Comparison of ENCODE assay signal across 8 cellular contexts in genomic region chr2:150485114-150485870, GRCh38. TPM values are rescaled to one million over a fixed set of nuclear protein-coding genes. Genes with fewer than 3 reads are reported as not detected.
DNase-seq lines count a peak whose midpoint lies in the region; ATAC-seq and TF ChIP-seq lines count a peak whose summit lies in the region.

No MANE protein-coding gene starts in this region.

- H3K9me3 Mint-ChIP-seq in activated naive CD4-positive, alpha-beta T cell treated with anti-CD3 and anti-CD28 coated beads, Interleukin-2, amount 50 U/mL, for 72 hours: no peaks in the 10 kb centered on the region
- H3K9me3 Mint-ChIP-seq in activated naive CD4-positive, alpha-beta T cell treated with anti-CD3 and anti-CD28 coated beads, Interleukin-2, amount 10 ng/mL, durations not matched to agents 7 days and 5 days: no peaks in the 10 kb centered on the region
- H3K9me3 Mint-ChIP-seq in natural killer cell: peaks cover 2 to 3% of the 10 kb centered on the region in 2 donors

- peak overlapping the region; percentile 70 for H3K9ac ChIP-seq in rectal smooth muscle tissue (ENCODE audit: low read length)

- peaks cover 0 to 9% of the 10 kb centered on the region in 2 donors for H3K36me3 Mint-ChIP-seq in activated naive CD4-positive, alpha-beta T cell treated with anti-CD3 and anti-CD28 coated beads, Interleukin-2, amount 50 U/mL, for 72 hours
- peaks cover 1% of the 10 kb centered on the region for H3K36me3 Mint-ChIP-seq in activated naive CD4-positive, alpha-beta T cell treated with anti-CD3 and anti-CD28 coated beads, Interleukin-2, amount 10 ng/mL, durations not matched to agents 7 days and 5 days
- H3K36me3 Mint-ChIP-seq in natural killer cell: no peaks in the 10 kb centered on the region

- no TSS peak for BruUV-seq in OCI-LY7 (replicated peaks; lab: Mats Ljungman, UMichigan)

- intact Hi-C loops in OCI-LY7 (cut with micrococcal nuclease; ENCODE audit: unreplicated experiment): loop anchor here (10.0 kb wide), 1 partner anchor 890 kb away; no protein-coding TSS in a partner anchor
- intact Hi-C loops in natural killer cell (cut with micrococcal nuclease): loop anchor here (5.0 kb wide), 1 partner anchor 888 kb away; no protein-coding TSS in a partner anchor

- H3K4me3 ChIP-seq in rectal smooth muscle tissue (ENCODE audit: low read length): peak overlapping the region; percentile 93
- H3K4me3 ChIP-seq in OCI-LY7 (ENCODE audit: low read depth, low read length, poor library complexity, severe bottlenecking): no peak overlapping the region

- H3K36me3 ChIP-seq in rectal smooth muscle tissue (ENCODE audit: control insufficient read depth, insufficient read depth, low read length) (no peaks in the 10 kb centered on the region), OCI-LY7 (ENCODE audit: insufficient read depth, low read length) (no peaks in the 10 kb centered on the region)

- no peaks in the 10 kb centered on the region for H3K27me3 ChIP-seq in rectal smooth muscle tissue (ENCODE audit: control insufficient read depth, insufficient read depth, low read length)

- no peaks in the 10 kb centered on the region for H3K9me3 ChIP-seq in OCI-LY7 (ENCODE audit: low read length)

- TF ChIP-seq CTCF in OCI-LY7 (conservative IDR thresholded peaks at IDR 0.05; ENCODE audit: low read length): no peak
- no peak for TF ChIP-seq CTCF in natural killer cell (IDR thresholded peaks at IDR 0.05)

- H3K9me2 ChIP-seq in OCI-LY7 (ENCODE audit: insufficient read depth, low read length): no peaks in the 10 kb centered on the region

- peaks cover 42% of the 10 kb centered on the region for H3K27me3 Mint-ChIP-seq in activated naive CD4-positive, alpha-beta T cell treated with anti-CD3 and anti-CD28 coated beads, Interleukin-2, amount 10 ng/mL, durations not matched to agents 7 days and 5 days
- H3K27me3 Mint-ChIP-seq in natural killer cell (ENCODE audit: low read depth in 2 of 2): peaks cover 23 to 34% of the 10 kb centered on the region in 2 donors

- H3K4me1 ChIP-seq in rectal smooth muscle tissue (ENCODE audit: control insufficient read depth, insufficient read depth, low read length) (peaks cover 19% of the 10 kb centered on the region), OCI-LY7 (ENCODE audit: insufficient read depth, low read length, poor library complexity, severe bottlenecking) (no peaks in the 10 kb centered on the region)

- H3K79me2 ChIP-seq in OCI-LY7 (ENCODE audit: insufficient read depth, low read depth, low read length): no peaks in the 10 kb centered on the region

- no peaks in the 10 kb centered on the region for H4K20me1 ChIP-seq in OCI-LY7 (ENCODE audit: insufficient read depth, low read length)

- CTCF ChIA-PET in activated naive CD4-positive, alpha-beta T cell treated with anti-CD3 and anti-CD28 coated beads, Interleukin-2, amount 10 ng/mL, durations not matched to agents 7 days and 5 days (lab: Charles Lee): no interaction called here
- CTCF ChIA-PET in OCI-LY7 (lab: Charles Lee; ENCODE audit: unreplicated experiment): no interaction called here

- no peak overlapping the region for H2AFZ ChIP-seq in OCI-LY7 (ENCODE audit: low read length)

- H3K4me3 Mint-ChIP-seq in activated naive CD4-positive, alpha-beta T cell treated with anti-CD3 and anti-CD28 coated beads, Interleukin-2, amount 10 ng/mL, durations not matched to agents 7 days and 5 days: no peak overlapping the region
- no peak overlapping the region for H3K4me3 Mint-ChIP-seq in natural killer cell

- peaks cover 9% of the 10 kb centered on the region for H3K4me1 Mint-ChIP-seq in activated naive CD4-positive, alpha-beta T cell treated with anti-CD3 and anti-CD28 coated beads, Interleukin-2, amount 10 ng/mL, durations not matched to agents 7 days and 5 days
- no peaks in the 10 kb centered on the region for H3K4me1 Mint-ChIP-seq in natural killer cell

- POLR2A ChIA-PET in OCI-LY7 (lab: Charles Lee): no interaction called here

- peak; percentile 6 to 50 for DNase-seq in activated naive CD4-positive, alpha-beta T cell treated with anti-CD3 and anti-CD28 coated beads, Interleukin-2, amount 50 U/mL, for 72 hours (ENCODE audit: low spot score in 2 of 2)
- DNase-seq in activated naive CD4-positive, alpha-beta T cell treated with anti-CD3 and anti-CD28 coated beads, Interleukin-2, amount 10 ng/mL, durations not matched to agents 7 days and 5 days: no peak
- DNase-seq in NCI-H146 treated with DMSO at 0.1 percent for 48 hours (lab: John Stamatoyannopoulos, UW; ENCODE audit: unreplicated experiment) (peak; percentile 34), amygdala (lab: John Stamatoyannopoulos, UW) (peak in 45 of 56 donors; percentile 5 to 78 (median 32)), hepatic stellate cell (ENCODE audit: low spot score) (peak; percentile 55), OCI-LY7 (ENCODE audit: low spot score) (no peak), natural killer cell (no peak)

- peak in 1 of 2 donors; percentile 50 for ATAC-seq in activated naive CD4-positive, alpha-beta T cell treated with anti-CD3 and anti-CD28 coated beads, Interleukin-2, amount 50 U/mL, for 72 hours
- ATAC-seq in natural killer cell: no peak

- H3K27ac ChIP-seq in rectal smooth muscle tissue (ENCODE audit: low read depth, low read length) (peak overlapping the region; percentile 93), OCI-LY7 (ENCODE audit: low read depth, low read length, poor library complexity, severe bottlenecking) (no peak overlapping the region)

- no peak overlapping the region for H3K27ac Mint-ChIP-seq in activated naive CD4-positive, alpha-beta T cell treated with anti-CD3 and anti-CD28 coated beads, Interleukin-2, amount 50 U/mL, for 72 hours
- no peak overlapping the region for H3K27ac Mint-ChIP-seq in activated naive CD4-positive, alpha-beta T cell treated with anti-CD3 and anti-CD28 coated beads, Interleukin-2, amount 10 ng/mL, durations not matched to agents 7 days and 5 days
- no peak overlapping the region for H3K27ac Mint-ChIP-seq in natural killer cell

- no peak overlapping the region for H3K4me2 ChIP-seq in OCI-LY7 (ENCODE audit: low read length)

RNA-seq across cellular contexts. Expression of gene RND3, which starts 2.2 kb away (rescaled TPM):
- not detected for total RNA-seq in activated naive CD4-positive, alpha-beta T cell treated with anti-CD3 and anti-CD28 coated beads, Interleukin-2, amount 50 U/mL, for 72 hours
- not detected in 2 replicates for total RNA-seq in OCI-LY7 (2014; rRNA removed; shearing (Covaris generic))
- not detected in 2 replicates for total RNA-seq in OCI-LY7 (2022)
- not detected for total RNA-seq in natural killer cell

Comparison
In these comparisons a context has a peak if more than half of its experiments do, and no peak if none do; other contexts are left out.
1. DNase-seq: peak in activated naive CD4-positive, alpha-beta T cell treated with anti-CD3 and anti-CD28 coated beads, Interleukin-2, amount 50 U/mL, for 72 hours (2 of 2), NCI-H146 treated with DMSO at 0.1 percent for 48 hours (single experiment), amygdala (45 of 56) and hepatic stellate cell (single experiment); none in activated naive CD4-positive, alpha-beta T cell treated with anti-CD3 and anti-CD28 coated beads, Interleukin-2, amount 10 ng/mL, durations not matched to agents 7 days and 5 days (single experiment), OCI-LY7 (single experiment) and natural killer cell (single experiment).